ENCODE assay signal across 8 cellular contexts in genomic region chrX:154097597-154098541, GRCh38. TPM values are rescaled to one million over a fixed set of nuclear protein-coding genes. Genes with fewer than 3 reads are reported as not detected.
DNase-seq lines count a peak whose midpoint lies in the region; ATAC-seq, FAIRE-seq and TF ChIP-seq lines count a peak whose summit lies in the region.

TSS of gene MECP2 (minus strand) at chrX:154097717.

- intact Hi-C loops in Right ventricle myocardium superior (cut with DNase I) = loop anchor here (10.0 kb wide), 1 partner anchor 53 kb away; no protein-coding TSS in a partner anchor
- intact Hi-C loops in pancreas (cut with DNase I) = no loop called here
- intact Hi-C loops in thyroid gland (cut with DNase I) = no loop called here

- 2 to 22% methylated on average over 66 to 72 of the region's 74 CpGs for WGBS in pancreas, 2 donors
- WGBS in thyroid gland, 2 donors = 21 to 31% methylated on average over 14 to 27 of the region's 74 CpGs

- no peak for TF ChIP-seq CTCF in GM10266 (IDR thresholded peaks at IDR 0.05; ENCODE audit: control insufficient read depth, insufficient read depth, low read depth, missing control alignments)
- no peak for TF ChIP-seq CTCF in pancreas (IDR thresholded peaks at IDR 0.05)
- no peak for TF ChIP-seq CTCF in thyroid gland (IDR thresholded peaks at IDR 0.05)

- H3K27me3 ChIP-seq in pancreas (peaks cover 0 to 8% (median 0%) of the 10 kb centered on the region in 4 donors), thyroid gland (no peaks in the 10 kb centered on the region)

- DNase-seq in GM10266 (ENCODE audit: extremely low spot score) (peak; percentile 94), NCI-H128 (lab: John Stamatoyannopoulos, UW; ENCODE audit: unreplicated experiment) (peak; percentile 92), SW 1271 (lab: John Stamatoyannopoulos, UW) (peak; percentile 70 to 89), Right ventricle myocardium superior (peak; percentile 93), pancreas (peak; percentile 90 to 94 (median 92)), thyroid gland (peak; percentile 91 to 92)
- DNase-seq in activated naive CD8-positive, alpha-beta T cell treated with anti-CD3 and anti-CD28 coated beads, Interleukin-2, amount 50 U/mL, for 16 hours (ENCODE audit: low read depth, low spot score) = peak; percentile 63

- peaks cover 0 to 13% (median 0%) of the 10 kb centered on the region in 3 donors for H3K4me1 ChIP-seq in pancreas
- peaks cover 6 to 14% of the 10 kb centered on the region in 2 donors for H3K4me1 ChIP-seq in thyroid gland

- H3K36me3 ChIP-seq in pancreas (no peaks in the 10 kb centered on the region), thyroid gland (no peaks in the 10 kb centered on the region)

- ATAC-seq in HG02678 (IDR thresholded peaks at IDR 0.05; ENCODE audit: unreplicated experiment) = peak; percentile 86
- peak; percentile 95 for ATAC-seq in Right ventricle myocardium superior (ENCODE audit: poor library complexity)
- peak; percentile 88 to 94 (median 92) for ATAC-seq in pancreas

- FAIRE-seq in pancreas (lab: Jason Lieb, UNC) = no peak

- H3K4me3 ChIP-seq in pancreas (peak within 1 kb of the TSS; percentile 41 to 63 (median 56)), thyroid gland (replicated peaks in 1 of 3) (peak within 1 kb of the TSS; percentile 15 to 55 (median 34))

- TF ChIP-seq POLR2A in thyroid gland (IDR thresholded peaks at IDR 0.05) = peak in 1 of 2 donors; percentile 78

- H3K27ac ChIP-seq in pancreas = peak within 1 kb of the TSS; percentile 55 to 93 (median 86)
- H3K27ac ChIP-seq in thyroid gland = peak within 1 kb of the TSS; percentile 90 to 98 (median 92)

- H3K9me3 ChIP-seq in pancreas (no peaks in the 10 kb centered on the region), thyroid gland (no peaks in the 10 kb centered on the region)

RNA-seq across cellular contexts. Expression of gene MECP2, which starts in this region (rescaled TPM):
- total RNA-seq in Right ventricle myocardium superior (30.5 TPM), pancreas (10 to 100 TPM; 21.3 to 30.8 (median 23.6) TPM), thyroid gland (10 to 100 TPM; 47.7 to 93.3 (median 61.1) TPM)
- 10 to 100 TPM; 17.7 to 19.5 TPM for polyA plus RNA-seq in pancreas

Comparison
In these comparisons a context has a peak if more than half of its experiments do, and no peak if none do; other contexts are left out.
1. Peak in every context shown above with its lines: DNase-seq, ATAC-seq, H3K4me3 ChIP-seq and H3K27ac ChIP-seq.